In genomic region chr2:101252408-101253012, GRCh38 we compare ENCODE assay signal across 8 cellular contexts. TPM values are rescaled to one million over a fixed set of nuclear protein-coding genes. Genes with fewer than 3 reads are reported as not detected.
A peak's percentile ranks its signal among the peaks of the same experiment; 100 is the strongest.
DNase-seq lines count a peak whose midpoint lies in the region; ATAC-seq, FAIRE-seq and TF ChIP-seq lines count a peak whose summit lies in the region.

Gene CNOT11, plus strand, starts transcription at chr2:101252886. Its CDS starts 79 bp downstream, at chr2:101252965.

- ATAC-seq in HG02852 (IDR thresholded peaks at IDR 0.05; ENCODE audit: unreplicated experiment) (peak; percentile 88), left cardiac atrium (peak; percentile 95 to 96)

- 0 to 1% (median 0%) methylated on average over 15 to 63 of the region's 63 CpGs for WGBS in adrenal gland, 4 donors

- peak within 1 kb of the TSS; percentile 81 for H3K4me3 Mint-ChIP-seq in progenitor cell of endocrine pancreas (ENCODE audit: low read depth)

- peaks cover 13% of the 10 kb centered on the region for H3K9me3 Mint-ChIP-seq in progenitor cell of endocrine pancreas (ENCODE audit: low read depth)

- TF ChIP-seq POLR2A in GM12892 (IDR thresholded peaks at IDR 0.05; ENCODE audit: low read depth, low read length): peak; percentile 85
- peak; percentile 28 to 82 for TF ChIP-seq POLR2A in adrenal gland (IDR thresholded peaks at IDR 0.05)

- TF ChIP-seq CTCF in adrenal gland (IDR thresholded peaks at IDR 0.05) (peak in 2 of 6 experiments; percentile 2 to 42), progenitor cell of endocrine pancreas (IDR thresholded peaks at IDR 0.05; ENCODE audit: unreplicated experiment) (no peak)

- DNase-seq in GM12892 (ENCODE audit: insufficient read length) (peak; percentile 78), NCI-H146 (lab: John Stamatoyannopoulos, UW) (peak; percentile 98), T-helper 1 cell (peak; percentile 98 to 99 (median 99)), adrenal gland (peak; percentile 99 to 100 (median 99)), left cardiac atrium (peak; percentile 100), progenitor cell of endocrine pancreas (ENCODE audit: low spot score, unreplicated experiment) (peak; percentile 99), ureter (ENCODE audit: low spot score) (peak; percentile 99)

- H3K36me3 Mint-ChIP-seq in progenitor cell of endocrine pancreas (ENCODE audit: insufficient read depth): peaks cover 22% of the 10 kb centered on the region

- no peaks in the 10 kb centered on the region for H3K27me3 Mint-ChIP-seq in progenitor cell of endocrine pancreas

- intact Hi-C loops in adrenal gland (cut with DNase I) (no loop called here), left cardiac atrium (cut with DNase I) (no loop called here)

- H3K4me1 Mint-ChIP-seq in progenitor cell of endocrine pancreas (ENCODE audit: low read depth): peaks cover 38% of the 10 kb centered on the region

- H3K4me1 ChIP-seq in adrenal gland (replicated peaks in 1 of 2): peaks cover 12 to 32% of the 10 kb centered on the region in 2 donors

- FAIRE-seq in GM12892 (lab: Jason Lieb, UNC): peak; percentile 98

- H3K4me3 ChIP-seq in adrenal gland: peak within 1 kb of the TSS; percentile 76 to 95 (median 94)

- H3K36me3 ChIP-seq in adrenal gland (replicated peaks in 1 of 2): no peaks in the 10 kb centered on the region

- H3K9me3 ChIP-seq in adrenal gland (replicated peaks in 1 of 3): no peaks in the 10 kb centered on the region

- H3K27ac Mint-ChIP-seq in progenitor cell of endocrine pancreas: peak within 1 kb of the TSS; percentile 96

- H3K27me3 ChIP-seq in adrenal gland: no peaks in the 10 kb centered on the region

- peak within 1 kb of the TSS; percentile 51 to 93 (median 88) for H3K27ac ChIP-seq in adrenal gland

RNA-seq across cellular contexts. Expression of gene CNOT11, which starts in this region (rescaled TPM):
- polyA plus RNA-seq in GM12892 (2012; ENCODE audit: missing spikeins): 33.0 TPM
- total RNA-seq in adrenal gland (10 to 100 TPM; 27.4 to 36.1 (median 32.6) TPM), left cardiac atrium (10 to 100 TPM; 29.8 to 34.0 TPM), progenitor cell of endocrine pancreas (73.6 and 74.8 TPM in 2 replicates), ureter (71.3 TPM)
- polyA plus RNA-seq in adrenal gland: 10 to 100 TPM in 2 of 3 donors, 1 to 10 TPM in 1; 9.5 to 67.3 (median 14.2) TPM

Comparison
In these comparisons a context has a peak if more than half of its experiments do, and no peak if none do; other contexts are left out.
1. Peak in every context shown above with its lines: DNase-seq, ATAC-seq, H3K4me3 ChIP-seq and H3K27ac ChIP-seq.